In genomic region chr17:15573865-15574264, GRCh38 we compare ENCODE assay signal across 8 cellular contexts. TPM values are rescaled to one million over a fixed set of nuclear protein-coding genes. Genes with fewer than 3 reads are reported as not detected.
DNase-seq lines count a peak whose midpoint lies in the region; ATAC-seq and TF ChIP-seq lines count a peak whose summit lies in the region.
"Not testable (repeated sequence)": the region's sequence is repeated elsewhere in the genome, so short reads cannot be mapped to it uniquely, and the experiment has no call there.

No MANE protein-coding gene starts in this region.

- not testable (repeated sequence) for H4K20me1 ChIP-seq in mammary epithelial cell (ENCODE audit: insufficient read depth, low read length); hepatocyte (ENCODE audit: insufficient read depth, poor library complexity, severe bottlenecking)

- H3K27ac ChIP-seq in VCaP; mammary epithelial cell (ENCODE audit: insufficient read depth, low read depth, low read length); hepatocyte; transverse colon: not testable (repeated sequence)

- not testable (repeated sequence) for H3K9me3 ChIP-seq in mammary epithelial cell (replicated peaks; ENCODE audit: insufficient read depth, low read length); hepatocyte (ENCODE audit: low read depth); mucosa of descending colon; transverse colon

- intact Hi-C loops in mammary epithelial cell (cut with micrococcal nuclease); mucosa of descending colon (cut with DNase I, micrococcal nuclease); transverse colon (cut with DNase I; ENCODE audit: low total_unique reads): not testable (repeated sequence)

- not testable (repeated sequence) for BruUV-seq in mammary epithelial cell (replicated peaks; lab: Mats Ljungman, UMichigan)

- dilution Hi-C loops in mammary epithelial cell (cut with HindIII; ENCODE audit: low sequenced_read_pairs), result not testable (repeated sequence)

- in situ Hi-C loops in mammary epithelial cell (cut with MboI; ENCODE audit: low sequenced_read_pairs in 2 of 2); transverse colon (cut with MboI; ENCODE audit: low pct_ligation_motif_present in 1 of 4, low pct_unique_long_range_greater_than_20kb in 1 of 4, low sequenced_read_pairs in 3 of 4): not testable (repeated sequence)

- not testable (repeated sequence) for TF ChIP-seq EP300 in transverse colon (IDR thresholded peaks at IDR 0.05; ENCODE audit: low read depth)

- H3K4me1 ChIP-seq in mammary epithelial cell (ENCODE audit: insufficient read depth, low read length); hepatocyte (ENCODE audit: insufficient read depth); mucosa of descending colon (ENCODE audit: low read depth); transverse colon: not testable (repeated sequence)

- not testable (repeated sequence) for H3K9ac ChIP-seq in mammary epithelial cell (ENCODE audit: insufficient read depth, low read length)

- H3K36me3 ChIP-seq in mammary epithelial cell (ENCODE audit: insufficient read depth, low read length); hepatocyte (replicated peaks; ENCODE audit: insufficient read depth, low read depth); mucosa of descending colon (ENCODE audit: low read depth); transverse colon: not testable (repeated sequence)

- 14% methylated on average over 4 of the region's 4 CpGs for WGBS in mammary epithelial cell (ENCODE audit: low coverage, missing lambda C conversion rate)
- 35% methylated on average over 4 of the region's 4 CpGs for WGBS in hepatocyte (ENCODE audit: low lambda C conversion rate, missing lambda C conversion rate)
- 20% methylated on average over 4 of the region's 4 CpGs; no CpG with 5 or more reads in 1 of the 2 donors for WGBS in transverse colon (ENCODE audit: low coverage in 1 of 2), 2 donors

- ATAC-seq in mucosa of descending colon, result peak; percentile 83

- TF ChIP-seq CTCF in LNCaP clone FGC (IDR thresholded peaks at IDR 0.05; ENCODE audit: control insufficient read depth, extremely low read depth, insufficient read depth), result peak; percentile 47
- 0 out of 2 replicates have a peak, but pooled peaks have one; percentile 11 for TF ChIP-seq CTCF in VCaP (conservative IDR thresholded peaks at IDR 0.05)
- peak; percentile 6 to 35 for TF ChIP-seq CTCF in mammary epithelial cell (conservative IDR thresholded peaks at IDR 0.05 in 1 of 2, IDR thresholded peaks at IDR 0.05 in 1 of 2; ENCODE audit: extremely low read depth in 1 of 2, insufficient read depth in 1 of 2, low read depth in 1 of 2, low read length in 2 of 2)
- TF ChIP-seq CTCF in epithelial cell of proximal tubule (conservative IDR thresholded peaks at IDR 0.05; ENCODE audit: low read depth, low read length), result peak; percentile 2
- peak; percentile 20 for TF ChIP-seq CTCF in hepatocyte (IDR thresholded peaks at IDR 0.05; ENCODE audit: poor library complexity)
- TF ChIP-seq CTCF in mucosa of descending colon (IDR thresholded peaks at IDR 0.05), result not testable (repeated sequence)
- peak in 1 of 5 experiments; percentile 17 for TF ChIP-seq CTCF in transverse colon (IDR thresholded peaks at IDR 0.05)

- H2AFZ ChIP-seq in mammary epithelial cell (ENCODE audit: low read depth, low read length); hepatocyte: not testable (repeated sequence)

- H3K27me3 ChIP-seq in mammary epithelial cell (ENCODE audit: insufficient read depth, low read length); hepatocyte; transverse colon: not testable (repeated sequence)

- H3K9me2 ChIP-seq in hepatocyte (replicated peaks; ENCODE audit: insufficient read depth), result not testable (repeated sequence)

- CTCF ChIA-PET in mammary epithelial cell (lab: Charles Lee; ENCODE audit: low non-redundant PET), result not testable (repeated sequence)

- TF ChIP-seq POLR2A in transverse colon (IDR thresholded peaks at IDR 0.05), result not testable (repeated sequence)

- H3K4me3 ChIP-seq in LNCaP clone FGC (ENCODE audit: low read depth, low read length); mammary epithelial cell (replicated peaks in 1 of 3; ENCODE audit: insufficient read depth in 1 of 3, low read depth in 2 of 3, low read length in 3 of 3); epithelial cell of proximal tubule (ENCODE audit: low read depth, low read length); hepatocyte; mucosa of descending colon; transverse colon: not testable (repeated sequence)

- not testable (repeated sequence) for H3K4me2 ChIP-seq in mammary epithelial cell (ENCODE audit: insufficient read depth, low read depth, low read length); hepatocyte

- H3K79me2 ChIP-seq in mammary epithelial cell (ENCODE audit: insufficient read depth, low read length); hepatocyte: not testable (repeated sequence)

- peak; percentile 32 for DNase-seq in EH (ENCODE audit: low read depth)
- DNase-seq in LNCaP clone FGC (ENCODE audit: low read depth), result peak; percentile 82
- peak; percentile 19 for DNase-seq in mammary epithelial cell
- DNase-seq in epithelial cell of proximal tubule (ENCODE audit: low read depth), result not testable (repeated sequence)
- DNase-seq in hepatocyte (ENCODE audit: low spot score), result peak; percentile 43
- peak in 1 of 3 donors; percentile 67 for DNase-seq in mucosa of descending colon
- peak; percentile 22 for DNase-seq in transverse colon

RNA-seq across cellular contexts. Expression of gene TVP23C, which starts 10.6 kb away (rescaled TPM):
- 10 to 100 TPM; 21.3 to 32.3 TPM for total RNA-seq in mammary epithelial cell
- 2.6 TPM for polyA plus RNA-seq in mammary epithelial cell
- 27.2 TPM for polyA minus RNA-seq in mammary epithelial cell
- 3.3 and 4.6 TPM in 2 replicates for total RNA-seq in epithelial cell of proximal tubule
- 40.7 and 41.3 TPM in 2 replicates for total RNA-seq in hepatocyte
- polyA plus RNA-seq in hepatocyte, result 15.3 and 23.0 TPM in 2 replicates
- total RNA-seq in mucosa of descending colon, result 10 to 100 TPM in 2 of 3 donors, 1 to 10 TPM in 1; 9.7 to 25.0 (median 14.0) TPM
- 100 to 1,000 TPM in 1 of 4 donors, 10 to 100 TPM in 3; 15.0 to 457 (median 33.7) TPM for total RNA-seq in transverse colon

RNA-seq across cellular contexts. Expression of gene FBXW10B, which starts 45.6 kb away (rescaled TPM):
- 1 to 10 TPM; 1.0 to 1.5 TPM for total RNA-seq in mammary epithelial cell
- polyA plus RNA-seq in mammary epithelial cell, result 0.93 TPM
- polyA minus RNA-seq in mammary epithelial cell, result not detected
- total RNA-seq in epithelial cell of proximal tubule, result 1.2 TPM in 1 of 2 replicates, not detected in the other
- total RNA-seq in hepatocyte, result 0.68 and 1.3 TPM in 2 replicates
- polyA plus RNA-seq in hepatocyte, result 0.23 and 0.29 TPM in 2 replicates
- total RNA-seq in mucosa of descending colon, result 1 to 10 TPM in 1 of 3 donors, under 1 TPM in 2; 0.75 to 1.3 (median 0.82) TPM
- total RNA-seq in transverse colon, result under 1 TPM in 1 of 4 donors, not detected in 3; 0.82 TPM
